ENCODE assay signal across 22 cellular contexts in the genomic region with DNA sequence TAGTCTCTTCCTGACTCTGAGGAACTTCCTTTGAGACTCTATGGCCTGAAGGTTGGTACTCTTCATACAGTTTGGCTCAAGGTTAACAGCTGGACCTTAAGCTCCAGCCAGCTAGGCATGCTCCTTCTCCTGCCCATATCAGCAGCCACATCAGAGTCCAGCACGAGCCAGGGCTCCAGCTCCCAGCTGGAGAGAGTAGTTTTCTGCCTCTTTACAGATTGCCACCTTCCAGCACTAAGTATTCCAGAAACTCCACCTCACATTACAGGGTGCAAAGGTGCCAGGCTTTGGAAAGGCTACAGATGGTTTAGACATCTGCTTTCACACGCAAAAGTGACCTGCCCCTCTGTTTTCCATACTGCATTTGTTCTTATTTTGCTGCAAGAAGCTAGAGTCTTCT. TPM values are rescaled to one million over a fixed set of nuclear protein-coding genes. Genes with fewer than 3 reads are reported as not detected.
DNase-seq lines count a peak whose midpoint lies in the region; ATAC-seq, FAIRE-seq and TF ChIP-seq lines count a peak whose summit lies in the region.
"Had no signal": no experiment of that assay in that cellular context is flagged by ENCODE, and none has a peak within 500 bp of the region (broad histone marks: within the 10 kb centered on the region; RNA-seq: fewer than 3 reads in every experiment).

No MANE protein-coding gene starts in this region.

- H2AK5ac ChIP-seq in H1 (ENCODE audit: low read depth, low read length): no peak overlapping the region

- 88% methylated on average over 2 of the region's 2 CpGs; no CpG with 5 or more reads in 1 of the 2 experiments for WGBS in H1 (ENCODE audit: extremely low coverage in 1 of 2, insufficient coverage in 1 of 2, insufficient read length in 1 of 2, insufficient replicate concordance in 2 of 2, low coverage in 1 of 2, low lambda C conversion rate in 2 of 2, missing lambda C conversion rate in 1 of 2), 2 experiments
- WGBS in pancreas, 2 donors: 29 to 35% methylated on average over 2 of the region's 2 CpGs

- POLR2A ChIA-PET in PC-3 (lab: Charles Lee; ENCODE audit: unreplicated experiment) (interaction anchor here (0.6 kb wide), 1 partner anchor 25 kb away, joined by 4 read pairs; no protein-coding TSS in a partner anchor), H1 (lab: Charles Lee; ENCODE audit: partially characterized antibody) (interaction anchor here (0.5 to 0.6 kb wide), 2 partner anchors 151 to 1171 kb away, joined by 3 to 5 read pairs; no protein-coding TSS in a partner anchor)

- H3K79me1 ChIP-seq in H1 (ENCODE audit: low read depth, low read length): no peaks in the 10 kb centered on the region

- no peak overlapping the region for H3K56ac ChIP-seq in H1 (replicated peaks; ENCODE audit: insufficient read length, low read depth, low read length)

- no peaks in the 10 kb centered on the region for H3F3A ChIP-seq in PC-3 (ENCODE audit: low read length, unreplicated experiment)

- 0 out of 2 replicates have a peak overlapping the region, but pooled peaks have one; percentile 2 for H2BK12ac ChIP-seq in H1 (ENCODE audit: low read depth, low read length)

- CTCF ChIA-PET in PC-3 (lab: Charles Lee) (no interaction called here), H1 (lab: Charles Lee; ENCODE audit: partially characterized antibody) (interaction anchor here (0.7 to 17.5 kb wide), 5 partner anchors 26 to 242 kb away, joined by 3 to 290 read pairs (median 3); no protein-coding TSS in a partner anchor)

- no peaks in the 10 kb centered on the region for H3K36me3 ChIP-seq in PC-3 (ENCODE audit: low read depth, low read length)
- H3K36me3 ChIP-seq in H1 (ENCODE audit: control insufficient read depth in 2 of 4, insufficient read depth in 4 of 4, low read length in 3 of 4): no peaks in the 10 kb centered on the region
- no peaks in the 10 kb centered on the region for H3K36me3 ChIP-seq in pancreas
- H3K36me3 ChIP-seq: BE2C; BLaER1 treated with 17β-estradiol and CSF1 and Interleukin-3, amounts not matched to agents 10 nM and 100 nM had no signal

- no peak overlapping the region for H2BK5ac ChIP-seq in H1 (ENCODE audit: low read depth, low read length)

- no peak overlapping the region for H3K4me3 ChIP-seq in PC-3 (ENCODE audit: low read length)
- no peak overlapping the region for H3K4me3 ChIP-seq in H1 (ENCODE audit: extremely low read depth in 1 of 4, insufficient read depth in 2 of 4, low read depth in 3 of 4, low read length in 4 of 4)
- H3K4me3 ChIP-seq in pancreas: no peak overlapping the region
- H3K4me3 ChIP-seq: A549; BLaER1 treated with 17β-estradiol and CSF1 and Interleukin-3, amounts not matched to agents 10 nM and 100 nM; GM23248 had no signal

- FAIRE-seq in H1 (lab: Jason Lieb, UNC) (no peak), pancreas (lab: Jason Lieb, UNC) (no peak)
- FAIRE-seq: A549, D721Med, G401.6, GM12892 had no signal

- no peaks in the 10 kb centered on the region for H3K9me2 ChIP-seq in PC-3 (replicated peaks; ENCODE audit: low read length)

- no peak overlapping the region for H2BK15ac ChIP-seq in H1 (ENCODE audit: low read length)

- no peak overlapping the region for H2BK120ac ChIP-seq in H1 (replicated peaks; ENCODE audit: low read depth, low read length)

- peaks cover 3% of the 10 kb centered on the region; the same call in 1 of the 2 replicates for H3K23me2 ChIP-seq in H1 (ENCODE audit: low read depth, low read length)

- DNase-seq in PC-3: no peak
- DNase-seq in H1 (ENCODE audit: low read depth in 1 of 2, low spot score in 2 of 2): no peak
- DNase-seq in pancreas: peak in 5 of 6 donors; percentile 58 to 75 (median 68)
- no peak for DNase-seq in NCI-H187 (lab: John Stamatoyannopoulos, UW)
- no peak for DNase-seq in HPDE6-E6E7 (ENCODE audit: extremely low spot score)
- DNase-seq: 8988T; ACHN; AML-193; BE2C; CD4-positive, alpha-beta T cell; CD8-positive, alpha-beta memory T cell; DMS153; DND-41; GM23248; H9 had no signal

- TF ChIP-seq RAD21 in H1 (IDR thresholded peaks at IDR 0.05 in 1 of 2, conservative IDR thresholded peaks at IDR 0.05 in 1 of 2; ENCODE audit: low read depth in 2 of 2, low read length in 2 of 2): no peak

- H3K27ac ChIP-seq in PC-3 (ENCODE audit: low read length): no peak overlapping the region
- H3K27ac ChIP-seq in H1 (ENCODE audit: low read depth, low read length): no peak overlapping the region
- H3K27ac ChIP-seq in pancreas: peak overlapping the region in 3 of 4 donors; percentile 26 to 57 (median 52)
- H3K27ac ChIP-seq: BLaER1 treated with 17β-estradiol and CSF1 and Interleukin-3, amounts not matched to agents 10 nM and 100 nM; GM23248 had no signal

- H3K18ac ChIP-seq in H1 (ENCODE audit: extremely low read depth, low read length): no peak overlapping the region

- H3K27me3 ChIP-seq in PC-3 (ENCODE audit: low read length): no peaks in the 10 kb centered on the region
- no peaks in the 10 kb centered on the region for H3K27me3 ChIP-seq in H1 (replicated peaks in 1 of 4; ENCODE audit: control insufficient read depth in 3 of 4, extremely low read depth in 1 of 4, insufficient read depth in 3 of 4, low read length in 3 of 4)
- H3K27me3 ChIP-seq in pancreas: no peaks in the 10 kb centered on the region
- H3K27me3 ChIP-seq: BE2C; BLaER1 treated with 17β-estradiol and CSF1 and Interleukin-3, amounts not matched to agents 10 nM and 100 nM had no signal

- TF ChIP-seq CTCF in PC-3 (conservative IDR thresholded peaks at IDR 0.05; ENCODE audit: low read depth, low read length): no peak
- no peak for TF ChIP-seq CTCF in H1 (IDR thresholded peaks at IDR 0.05; ENCODE audit: control extremely low read depth in 1 of 3, insufficient read depth in 1 of 3, low read depth in 1 of 3, low read length in 3 of 3)
- no peak for TF ChIP-seq CTCF in pancreas (IDR thresholded peaks at IDR 0.05)

- no TSS peak for BruUV-seq in PC-3 (replicated peaks; lab: Mats Ljungman, UMichigan)

- TF ChIP-seq EP300 in H1 (IDR thresholded peaks at IDR 0.05; ENCODE audit: borderline replicate concordance in 1 of 2, low read depth in 2 of 2, low read length in 2 of 2): no peak

- ATAC-seq in PC-3 (no peak), pancreas (peak; percentile 81 to 95 (median 90)), HG03565 (IDR thresholded peaks at IDR 0.05; ENCODE audit: unreplicated experiment) (no peak)
- ATAC-seq: A549, HCT116 had no signal

- H3K4ac ChIP-seq in H1 (replicated peaks; ENCODE audit: insufficient read length, low read depth, low read length): no peak overlapping the region

- H3K23ac ChIP-seq in H1 (ENCODE audit: insufficient read length): no peak overlapping the region

- H3K79me2 ChIP-seq in PC-3 (ENCODE audit: low read length): no peaks in the 10 kb centered on the region
- H3K79me2 ChIP-seq in H1 (ENCODE audit: control insufficient read depth in 1 of 2, insufficient read depth in 2 of 2, low read length in 2 of 2): no peaks in the 10 kb centered on the region

- H4K20me1 ChIP-seq in PC-3 (ENCODE audit: low read length): no peaks in the 10 kb centered on the region
- no peaks in the 10 kb centered on the region for H4K20me1 ChIP-seq in H1 (replicated peaks in 1 of 2; ENCODE audit: control insufficient read depth in 1 of 2, insufficient read depth in 2 of 2, low read length in 2 of 2)
- H4K20me1 ChIP-seq: BLaER1 treated with 17β-estradiol and CSF1 and Interleukin-3, amounts not matched to agents 10 nM and 100 nM had no signal

- H3K9me3 ChIP-seq in PC-3 (ENCODE audit: low read length): no peaks in the 10 kb centered on the region
- H3K9me3 ChIP-seq in H1 (ENCODE audit: insufficient read depth in 2 of 2, low read depth in 1 of 2, low read length in 1 of 2): no peaks in the 10 kb centered on the region
- no peaks in the 10 kb centered on the region for H3K9me3 ChIP-seq in pancreas
- H3K9me3 ChIP-seq: A549; BE2C; BLaER1 treated with 17β-estradiol and CSF1 and Interleukin-3, amounts not matched to agents 10 nM and 100 nM had no signal

- H2AFZ ChIP-seq in PC-3 (ENCODE audit: low read length): 0 out of 2 replicates have a peak overlapping the region, but pooled peaks have one; percentile 28
- no peak overlapping the region for H2AFZ ChIP-seq in H1 (ENCODE audit: low read length)
- H2AFZ ChIP-seq: GM23248 had no signal

- H3K4me2 ChIP-seq in PC-3 (ENCODE audit: low read length): no peak overlapping the region
- no peak overlapping the region for H3K4me2 ChIP-seq in H1 (ENCODE audit: insufficient read depth in 1 of 2, low read depth in 2 of 2, low read length in 2 of 2)
- H3K4me2 ChIP-seq: A549; BLaER1 treated with 17β-estradiol and CSF1 and Interleukin-3, amounts not matched to agents 10 nM and 100 nM had no signal

- no peak overlapping the region for H3K14ac ChIP-seq in H1 (ENCODE audit: insufficient read length)

- intact Hi-C loops in PC-3 (cut with micrococcal nuclease) (no loop called here), pancreas (cut with DNase I) (loop anchor here in 1 of 3 donors (5.0 kb wide), 1 partner anchor 156 kb away; no protein-coding TSS in a partner anchor)

- H4K8ac ChIP-seq in H1 (ENCODE audit: extremely low read depth, insufficient read depth, low read length): no peak overlapping the region

- no peak overlapping the region for H4K5ac ChIP-seq in H1 (ENCODE audit: insufficient read length, low read depth, low read length)

- no peak for TF ChIP-seq POLR2A in H1 (IDR thresholded peaks at IDR 0.05; ENCODE audit: control extremely low read depth in 1 of 2, low read depth in 2 of 2, low read length in 2 of 2)

- no peak overlapping the region for H3K9ac ChIP-seq in PC-3 (ENCODE audit: low read length)
- H3K9ac ChIP-seq in H1 (replicated peaks in 1 of 4; ENCODE audit: extremely low read depth in 1 of 4, low read depth in 3 of 4, low read length in 3 of 4): no peak overlapping the region
- H3K9ac ChIP-seq: BLaER1 treated with 17β-estradiol and CSF1 and Interleukin-3, amounts not matched to agents 10 nM and 100 nM; GM23248 had no signal

- no peak overlapping the region for H2BK20ac ChIP-seq in H1 (ENCODE audit: low read length)

- H3K4me1 ChIP-seq in PC-3 (ENCODE audit: insufficient read depth, low read length): no peaks in the 10 kb centered on the region
- no peaks in the 10 kb centered on the region for H3K4me1 ChIP-seq in H1 (replicated peaks in 1 of 4; ENCODE audit: control insufficient read depth in 3 of 4, insufficient read depth in 4 of 4, low read length in 3 of 4)
- H3K4me1 ChIP-seq in pancreas: no peaks in the 10 kb centered on the region
- H3K4me1 ChIP-seq: BE2C had no signal

- no peak overlapping the region for H4K91ac ChIP-seq in H1 (replicated peaks; ENCODE audit: insufficient read length, low read length)

RNA-seq across cellular contexts. Expression of gene UBASH3B, which starts 29.3 kb away (rescaled TPM):
- total RNA-seq in PC-3 (2014; rRNA removed) (148 and 178 TPM in 2 replicates), pancreas (1 to 10 TPM; 1.1 to 5.8 (median 2.1) TPM)
- 8.9 and 9.5 TPM in 2 replicates for total RNA-seq in H1 (2021; fragmentation: NEBNext Ultra II Directional; extraction: Animal tissue kit (Norgen Biotek cat#: 25700))
- polyA plus RNA-seq in H1 (2011; rRNA removed) (7.5 and 7.6 TPM in 2 replicates), pancreas (under 1 TPM; 0.56 to 0.57 TPM)
- 5.0 TPM for polyA plus RNA-seq in H1 (2011; cell fraction: cytosol; rRNA removed)
- polyA plus RNA-seq in H1 (2011; cell fraction: nucleus; rRNA removed): 7.6 TPM
- polyA plus RNA-seq in H1 (2012, experiment 1 of 2): 4.4 to 7.8 TPM (median 5.7 TPM) in 4 replicates
- 0.92 TPM for polyA plus RNA-seq in H1 (2012, experiment 2 of 2)
- polyA plus RNA-seq in H1 (2013, experiment 1 of 2): 4.3 TPM
- polyA plus RNA-seq in H1 (2013, experiment 2 of 2): 4.7 TPM
- 17.4 and 24.7 TPM in 2 replicates for polyA minus RNA-seq in H1 (2011; rRNA and poly(A)+ RNA removed)
- polyA minus RNA-seq in H1 (2011; cell fraction: cytosol; rRNA and poly(A)+ RNA removed): 4.4 TPM
- polyA minus RNA-seq in H1 (2011; cell fraction: nucleus; rRNA and poly(A)+ RNA removed): 22.5 TPM

Comparison
In these comparisons a context has a peak if more than half of its experiments do, and no peak if none do; other contexts are left out.
1. ATAC-seq: peak in pancreas (4 of 4); none in PC-3 (single experiment) and HG03565 (single experiment).
2. DNase-seq: peak in pancreas (5 of 6); none in PC-3 (single experiment), H1 (0 of 2), NCI-H187 (0 of 2) and HPDE6-E6E7 (single experiment).
3. H3K27ac ChIP-seq: peak in pancreas (3 of 4); none in PC-3 (single experiment) and H1 (single experiment).
4. RNA of gene UBASH3B, which starts 29.3 kb away (total RNA-seq): 148 to 178 TPM in PC-3; 8.9 to 9.5 TPM in H1 and 1.1 to 5.8 TPM in pancreas; every median in the first group is over 10 times any median in the second.